8 cellular contexts compared by ENCODE assay signal in genomic region chr3:12662593-12663310, GRCh38. TPM values are rescaled to one million over a fixed set of nuclear protein-coding genes. Genes with fewer than 3 reads are reported as not detected.
A peak's percentile ranks its signal among the peaks of the same experiment; 100 is the strongest.
DNase-seq lines count a peak whose midpoint lies in the region; ATAC-seq and TF ChIP-seq lines count a peak whose summit lies in the region.

No MANE protein-coding gene starts in this region.

- H3K9ac ChIP-seq in NT2/D1 (ENCODE audit: insufficient read length, low read depth), result peak overlapping the region; percentile 100

- intact Hi-C loops in upper lobe of right lung (cut with DNase I), result no loop called here

- H3K27ac ChIP-seq in upper lobe of right lung, result peak overlapping the region; percentile 99

- no peak for TF ChIP-seq CTCF in upper lobe of right lung (IDR thresholded peaks at IDR 0.05)

- H3K36me3 ChIP-seq in NT2/D1 (ENCODE audit: insufficient read depth, insufficient read length, low read length) (peaks cover 4% of the 10 kb centered on the region), upper lobe of right lung (no peaks in the 10 kb centered on the region)

- ATAC-seq in upper lobe of right lung (peak; percentile 7), GM21786 (IDR thresholded peaks at IDR 0.05; ENCODE audit: unreplicated experiment) (no peak)

- no peaks in the 10 kb centered on the region for H3K9me3 ChIP-seq in NT2/D1 (ENCODE audit: insufficient read depth, low read length)
- no peaks in the 10 kb centered on the region for H3K9me3 ChIP-seq in upper lobe of right lung

- DNase-seq in NCI-H1417 (lab: John Stamatoyannopoulos, UW), result peak; percentile 11 to 57 (median 38)
- no peak for DNase-seq in NCI-H1417 treated with DMSO at 0.1 percent for 48 hours (lab: John Stamatoyannopoulos, UW)
- DNase-seq in NT2/D1 (ENCODE audit: low read depth, low spot score), result no peak
- DNase-seq in activated effector memory CD4-positive, alpha-beta T cell treated with Interleukin-2 at 50 U/mL for 16 hours, result peak; percentile 27
- peak; percentile 24 for DNase-seq in foreskin melanocyte
- peak in 36 of 56 donors; percentile 14 to 66 (median 39) for DNase-seq in nucleus accumbens (lab: John Stamatoyannopoulos, UW)
- DNase-seq in upper lobe of right lung, result peak; percentile 71

- H3K4me1 ChIP-seq in NT2/D1 (ENCODE audit: insufficient read depth, insufficient read length), result no peaks in the 10 kb centered on the region
- H3K4me1 ChIP-seq in upper lobe of right lung, result peaks cover 47% of the 10 kb centered on the region

- H3K4me3 ChIP-seq in NT2/D1 (ENCODE audit: insufficient read length, low read depth) (peak overlapping the region; percentile 98), upper lobe of right lung (peak overlapping the region; percentile 86)

- H3K27me3 ChIP-seq in NT2/D1 (ENCODE audit: insufficient read depth, insufficient read length), result no peaks in the 10 kb centered on the region
- no peaks in the 10 kb centered on the region for H3K27me3 ChIP-seq in upper lobe of right lung

RNA-seq across cellular contexts. Expression of gene RAF1, which starts 1.2 kb away (rescaled TPM):
- total RNA-seq in upper lobe of right lung, result 91.6 TPM

Comparison
In these comparisons a context has a peak if more than half of its experiments do, and no peak if none do; other contexts are left out.
1. DNase-seq: peak in NCI-H1417 (3 of 3), activated effector memory CD4-positive, alpha-beta T cell treated with Interleukin-2 at 50 U/mL for 16 hours (single experiment), foreskin melanocyte (single experiment), nucleus accumbens (36 of 56) and upper lobe of right lung (single experiment); none in NCI-H1417 treated with DMSO at 0.1 percent for 48 hours (single experiment) and NT2/D1 (single experiment).